In genomic region chr7:144531181-144531580, GRCh38 we compare ENCODE assay signal across 19 cellular contexts.
"Had no signal": no experiment of that assay in that cellular context is flagged by ENCODE, and none has a peak within 500 bp of the region (broad histone marks: within the 10 kb centered on the region; RNA-seq: fewer than 3 reads in every experiment).

No MANE protein-coding gene starts in this region.

- H3K27ac ChIP-seq: coronary artery, heart left ventricle, neutrophil, right atrium auricular region, suprapubic skin, thyroid gland had no signal

- H3K27me3 Mint-ChIP-seq: natural killer cell treated with Interleukin-12 subunit alpha and Interleukin-12 subunit beta and Interleukin-15 and Interleukin-18, amount 100 ng/mL, for 72 hours; type B pancreatic cell had no signal

- H3K36me3 Mint-ChIP-seq: natural killer cell treated with Interleukin-12 subunit alpha and Interleukin-12 subunit beta and Interleukin-15 and Interleukin-18, amount 100 ng/mL, for 72 hours; type B pancreatic cell had no signal

- H3K4me3 ChIP-seq: coronary artery, heart left ventricle, lung, right atrium auricular region, smooth muscle cell, suprapubic skin, thyroid gland had no signal

- H3K27me3 ChIP-seq: heart left ventricle, neutrophil, right atrium auricular region, suprapubic skin, thyroid gland had no signal

- DNase-seq: effector CD4-positive, alpha-beta T cell; foreskin melanocyte; heart left ventricle; hippocampal formation; left colon; left ventricle myocardium superior; mesenchymal stem cell; midbrain; stimulated activated CD4-positive, alpha-beta T cell treated with anti-CD3 and anti-CD28 coated beads, Interleukin-2, amount 100 ng/mL, for 48 hours; stimulated activated naive CD4-positive, alpha-beta T cell treated with Interleukin-2 at 50 U/mL for 16 hours; thyroid gland had no signal

- H3K4me3 Mint-ChIP-seq: natural killer cell treated with Interleukin-12 subunit alpha and Interleukin-12 subunit beta and Interleukin-15 and Interleukin-18, amount 100 ng/mL, for 72 hours; type B pancreatic cell had no signal

- H3K4me1 ChIP-seq: heart left ventricle, right atrium auricular region, suprapubic skin had no signal

- H3K4me2 ChIP-seq: smooth muscle cell had no signal

- H3K27ac Mint-ChIP-seq: type B pancreatic cell had no signal

- H3K9me3 ChIP-seq: neutrophil, right atrium auricular region, thyroid gland had no signal

- H3K9me3 Mint-ChIP-seq: natural killer cell treated with Interleukin-12 subunit alpha and Interleukin-12 subunit beta and Interleukin-15 and Interleukin-18, amount 100 ng/mL, for 72 hours; type B pancreatic cell had no signal

- H3K36me3 ChIP-seq: heart left ventricle, neutrophil, right atrium auricular region, suprapubic skin, thyroid gland had no signal
